Comparison of ENCODE assay signal across 8 cellular contexts in the genomic region with DNA sequence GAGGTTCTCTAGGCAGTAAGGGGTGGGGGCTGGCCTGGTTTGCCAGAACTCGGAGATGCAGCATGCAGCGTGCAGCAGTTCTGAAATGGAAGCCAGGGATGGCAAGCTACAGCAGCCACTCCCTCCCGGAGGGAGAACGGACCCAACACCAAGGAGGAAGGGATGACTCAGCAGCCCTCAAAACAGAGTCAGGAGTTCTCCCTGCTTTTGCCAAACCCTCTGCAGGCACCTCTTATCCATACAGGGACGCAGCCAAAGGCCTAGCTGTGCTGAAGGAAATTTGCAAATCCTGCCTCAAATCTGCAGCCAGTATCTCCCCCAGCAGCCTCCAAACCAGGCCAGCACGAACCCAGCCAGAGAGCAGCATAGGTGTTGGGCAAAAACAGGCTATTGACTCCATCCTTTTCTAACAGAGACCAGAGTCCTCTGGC. TPM values are rescaled to one million over a fixed set of nuclear protein-coding genes. Genes with fewer than 3 reads are reported as not detected.
DNase-seq lines count a peak whose midpoint lies in the region; ATAC-seq and TF ChIP-seq lines count a peak whose summit lies in the region.

No MANE protein-coding gene starts in this region.

- peak overlapping the region; percentile 73 to 79 for H3K27ac ChIP-seq in ascending aorta

- DNase-seq in ELF-1 (ENCODE audit: low read depth, low spot score): peak; percentile 57
- DNase-seq in ascending aorta (ENCODE audit: low spot score in 2 of 2): peak; percentile 64 to 89
- peak; percentile 83 for DNase-seq in left ventricle myocardium superior
- DNase-seq in retinal pigment epithelial cell (ENCODE audit: low read depth): peak; percentile 92

- H3K4me1 ChIP-seq in ascending aorta: peaks cover 10 to 39% of the 10 kb centered on the region in 2 donors

- no peaks in the 10 kb centered on the region for H3K27me3 ChIP-seq in ascending aorta

- no peak for TF ChIP-seq CTCF in ascending aorta (IDR thresholded peaks at IDR 0.05)
- no peak for TF ChIP-seq CTCF in retinal pigment epithelial cell (conservative IDR thresholded peaks at IDR 0.05; ENCODE audit: low read depth, low read length)

- no peaks in the 10 kb centered on the region for H3K9me3 ChIP-seq in ascending aorta

- ATAC-seq in left ventricle myocardium superior (peak; percentile 83), GM19035 (IDR thresholded peaks at IDR 0.05; ENCODE audit: unreplicated experiment) (no peak), GM21381 (IDR thresholded peaks at IDR 0.05; ENCODE audit: unreplicated experiment) (no peak), HG03280 (IDR thresholded peaks at IDR 0.05; ENCODE audit: unreplicated experiment) (no peak)
- no peak for ATAC-seq in activated CD4-positive, CD25-positive, alpha-beta regulatory T cell treated with anti-CD3 and anti-CD28 coated beads, Interleukin-2, amount 50 U/mL, for 24 hours

- intact Hi-C loops in ascending aorta (cut with DNase I) (loop anchor here (2.0 to 5.0 kb wide), 2 partner anchors 555 to 1435 kb away; partner anchors contain the start of genes C14orf132 and DICER1), left ventricle myocardium superior (cut with micrococcal nuclease) (no loop called here)

- H3K36me3 ChIP-seq in ascending aorta: no peaks in the 10 kb centered on the region

- H3K4me3 ChIP-seq in ascending aorta (no peak overlapping the region), retinal pigment epithelial cell (ENCODE audit: low read length) (no peak overlapping the region)

RNA-seq across cellular contexts. Expression of gene SERPINA3, which starts 10.2 kb away (rescaled TPM):
- total RNA-seq in ascending aorta (207 TPM), left ventricle myocardium superior (63.5 TPM)

RNA-seq across cellular contexts. Expression of gene SERPINA5, which starts 20.8 kb away (rescaled TPM):
- total RNA-seq in ascending aorta (4.3 TPM), left ventricle myocardium superior (4.0 TPM)

RNA-seq across cellular contexts. Expression of gene SERPINA4, which starts 40.7 kb away (rescaled TPM):
- total RNA-seq in ascending aorta: not detected
- not detected for total RNA-seq in left ventricle myocardium superior
